In genomic region chr2:136013286-136013685, GRCh38 we compare ENCODE assay signal across 15 cellular contexts.
"Had no signal": no experiment of that assay in that cellular context is flagged by ENCODE, and none has a peak within 500 bp of the region (broad histone marks: within the 10 kb centered on the region; RNA-seq: fewer than 3 reads in every experiment).

No MANE protein-coding gene starts in this region.

- H3K27me3 ChIP-seq: transverse colon, vagina had no signal

- H3K4me3 ChIP-seq: lower lobe of right lung, prostate gland, transverse colon, vagina had no signal

- H3K4me3 Mint-ChIP-seq: activated CD4-positive, alpha-beta T cell treated with anti-CD3 and anti-CD28 coated beads, Interleukin-2, amount 10 ng/mL, durations not matched to agents 7 days and 5 days; effector memory CD8-positive, alpha-beta T cell; nephron progenitor cell had no signal

- H3K9me3 ChIP-seq: lower lobe of right lung, prostate gland, transverse colon, vagina had no signal

- H3K27ac ChIP-seq: lower lobe of right lung, prostate gland, transverse colon, vagina had no signal

- H3K27ac Mint-ChIP-seq: effector memory CD8-positive, alpha-beta T cell had no signal

- H3K36me3 ChIP-seq: lower lobe of right lung, prostate gland, transverse colon, vagina had no signal

- H3K4me1 ChIP-seq: prostate gland, vagina had no signal

- H3K9me3 Mint-ChIP-seq: effector memory CD8-positive, alpha-beta T cell; nephron progenitor cell had no signal

- DNase-seq: activated CD4-positive, alpha-beta T cell treated with anti-CD3 and anti-CD28 coated beads, Interleukin-2, amount 10 ng/mL, durations not matched to agents 7 days and 5 days; activated CD4-positive, CD25-positive, alpha-beta regulatory T cell; activated naive CD4-positive, alpha-beta T cell; aorta; effector memory CD8-positive, alpha-beta T cell; head of caudate nucleus; left colon; lower lobe of right lung; nephron progenitor cell; stimulated activated CD4-positive, alpha-beta T cell treated with anti-CD3 and anti-CD28 coated beads, Interleukin-4, amount 100 ng/mL, for 4 hours; stimulated activated CD8-positive, alpha-beta memory T cell treated with anti-CD3 and anti-CD28 coated beads, Interleukin-4, amount 100 ng/mL, for 48 hours; stimulated activated naive CD4-positive, alpha-beta T cell treated with Interleukin-2 at 50 U/mL for 16 hours; transverse colon had no signal

- H3K27me3 Mint-ChIP-seq: activated CD4-positive, alpha-beta T cell treated with anti-CD3 and anti-CD28 coated beads, Interleukin-2, amount 10 ng/mL, durations not matched to agents 7 days and 5 days; effector memory CD8-positive, alpha-beta T cell had no signal
